ENCODE assay signal across 1 cellular context in genomic region chr12:118650586-118650960, GRCh38.
TF ChIP-seq lines count a peak whose summit lies in the region.

No MANE protein-coding gene starts in this region.

TF ChIP-seq in K562, 482 proteins besides CTCF, POLR2A, EP300 and RAD21 (continued from another document):
- TF ChIP-seq MGA (IDR thresholded peaks at IDR 0.05), result peak; percentile 47; the same call in 1 of the 2 replicates
- peak; percentile 70 for TF ChIP-seq USF2 (CRISPR knock-in tag; IDR thresholded peaks at IDR 0.05)
- TF ChIP-seq NFYB (IDR thresholded peaks at IDR 0.05; ENCODE audit: extremely low read depth, insufficient read length), result peak; percentile 69
- TF ChIP-seq RAD51 (IDR thresholded peaks at IDR 0.05; ENCODE audit: borderline replicate concordance, low read depth), result peak; percentile 44; the same call in 1 of the 2 replicates
- TF ChIP-seq ZNF551 (CRISPR knock-in tag; IDR thresholded peaks at IDR 0.05), result no peak
